Comparison of ENCODE assay signal across 19 cellular contexts in the genomic region with DNA sequence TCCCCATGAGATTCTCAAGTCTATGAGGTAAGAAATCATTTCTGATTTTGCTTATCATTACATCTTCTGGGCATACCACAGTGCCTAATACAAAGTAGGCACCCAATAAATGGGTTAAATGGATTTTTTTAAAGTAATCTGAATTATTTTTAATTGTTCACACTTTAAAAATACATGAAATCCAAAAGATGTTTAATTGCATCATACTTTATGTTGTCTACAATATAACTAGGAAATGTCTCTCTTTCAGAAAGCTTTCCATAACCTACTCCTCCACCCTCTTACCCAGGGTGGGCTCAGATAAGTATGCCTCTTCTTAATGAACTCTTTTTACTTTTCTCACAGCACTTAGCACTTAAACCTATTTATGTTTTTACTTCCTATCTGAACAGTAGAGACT. TPM values are rescaled to one million over a fixed set of nuclear protein-coding genes. Genes with fewer than 3 reads are reported as not detected.
DNase-seq lines count a peak whose midpoint lies in the region; ATAC-seq, FAIRE-seq and TF ChIP-seq lines count a peak whose summit lies in the region.
"Had no signal": no experiment of that assay in that cellular context is flagged by ENCODE, and none has a peak within 500 bp of the region (broad histone marks: within the 10 kb centered on the region; RNA-seq: fewer than 3 reads in every experiment).

No MANE protein-coding gene starts in this region.

- no peak for TF ChIP-seq CTCF in CD8-positive, alpha-beta T cell (IDR thresholded peaks at IDR 0.05)
- TF ChIP-seq CTCF in K562 (IDR thresholded peaks at IDR 0.05 in 2 of 3, conservative IDR thresholded peaks at IDR 0.05 in 1 of 3; ENCODE audit: insufficient read depth in 2 of 3, low read depth in 1 of 3, low read length in 3 of 3) = no peak

- no peak overlapping the region for H3K4me3 ChIP-seq in CD8-positive, alpha-beta T cell (ENCODE audit: low read depth, low read length)
- no peak overlapping the region for H3K4me3 ChIP-seq in K562
- H3K4me3 ChIP-seq: Peyer's patch, SJSA1 had no signal

- no peak for DNase-seq in CD8-positive, alpha-beta T cell
- no peak for DNase-seq in K562 (ENCODE audit: extremely low read depth in 1 of 4, low spot score in 3 of 4)
- DNase-seq in stimulated activated naive B cell treated with anti-CD40 and anti-IgM and Interleukin-4, amounts not matched to agents 10 μg/mL and 1 μg/mL and 100 μg/mL, for 72 hours = no peak
- DNase-seq in activated T-helper 1 cell treated with anti-CD3 and anti-CD28 coated beads, Interleukin-12 subunit alpha, Interleukin-12 subunit beta, Interleukin-2, Interleukin-4 antibody, amounts not matched to agents 30 ng/mL and 10 ng/mL and 1 ng/mL, durations not matched to agents 14 hours and 24 hours and 36 hours (ENCODE audit: low spot score) = no peak
- no peak for DNase-seq in NCI-H2081 treated with DMSO at 0.1 percent for 48 hours (lab: John Stamatoyannopoulos, UW)
- no peak for DNase-seq in NOMO-1 (lab: John Stamatoyannopoulos, UW; ENCODE audit: unreplicated experiment in 2 of 2)
- DNase-seq: COR-L47, DMS 273 treated with DMSO at 0.1 percent for 48 hours, DND-41, NCI-H1417, NCI-H187, NCI-H2227 treated with DMSO at 0.1 percent for 48 hours, NCI-H524 treated with DMSO at 0.1 percent for 48 hours, Peyer's patch had no signal

- H3K27me3 Mint-ChIP-seq in CD8-positive, alpha-beta T cell (ENCODE audit: low read depth) = no peaks in the 10 kb centered on the region
- H3K27me3 Mint-ChIP-seq in IgD-negative memory B cell = no peaks in the 10 kb centered on the region
- H3K27me3 Mint-ChIP-seq in stimulated activated naive B cell treated with anti-CD40 and anti-IgM and Interleukin-4, amounts not matched to agents 10 μg/mL and 1 μg/mL and 100 μg/mL, for 72 hours = no peaks in the 10 kb centered on the region
- H3K27me3 Mint-ChIP-seq in activated T-helper 1 cell treated with anti-CD3 and anti-CD28 coated beads, Interleukin-12 subunit alpha, Interleukin-12 subunit beta, Interleukin-2, Interleukin-4 antibody, amounts not matched to agents 30 ng/mL and 10 ng/mL and 1 ng/mL, durations not matched to agents 14 hours and 24 hours and 36 hours (ENCODE audit: insufficient read depth) = no peaks in the 10 kb centered on the region

- no peak overlapping the region for H3K4me3 Mint-ChIP-seq in CD8-positive, alpha-beta T cell
- H3K4me3 Mint-ChIP-seq in IgD-negative memory B cell = peak overlapping the region in 3 of 4 donors; percentile 38 to 85 (median 39)
- H3K4me3 Mint-ChIP-seq in stimulated activated naive B cell treated with anti-CD40 and anti-IgM and Interleukin-4, amounts not matched to agents 10 μg/mL and 1 μg/mL and 100 μg/mL, for 72 hours = no peak overlapping the region
- no peak overlapping the region for H3K4me3 Mint-ChIP-seq in activated T-helper 1 cell treated with anti-CD3 and anti-CD28 coated beads, Interleukin-12 subunit alpha, Interleukin-12 subunit beta, Interleukin-2, Interleukin-4 antibody, amounts not matched to agents 30 ng/mL and 10 ng/mL and 1 ng/mL, durations not matched to agents 14 hours and 24 hours and 36 hours
- H3K4me3 Mint-ChIP-seq: CD14-positive monocyte had no signal

- H3K9me1 ChIP-seq in K562 (ENCODE audit: control insufficient read depth, insufficient read depth, low read length) = no peaks in the 10 kb centered on the region

- H3K9ac ChIP-seq in K562 (ENCODE audit: insufficient read depth in 1 of 2, low read depth in 2 of 2, low read length in 2 of 2) = no peak overlapping the region
- H3K9ac ChIP-seq: KMS-11 had no signal

- in situ Hi-C loops in K562 (cut with MboI) = no loop called here

- intact Hi-C loops in CD8-positive, alpha-beta T cell (cut with DNase I, micrococcal nuclease) = no loop called here
- intact Hi-C loops in K562 (cut with micrococcal nuclease) = no loop called here
- intact Hi-C loops in activated T-helper 1 cell treated with anti-CD3 and anti-CD28 coated beads, Interleukin-12 subunit alpha, Interleukin-12 subunit beta, Interleukin-2, Interleukin-4 antibody, amounts not matched to agents 30 ng/mL and 10 ng/mL and 1 ng/mL, durations not matched to agents 14 hours and 24 hours and 36 hours (cut with micrococcal nuclease) = no loop called here

- CTCF ChIA-PET in CD8-positive, alpha-beta T cell (lab: Charles Lee) = no interaction called here
- CTCF ChIA-PET in K562 (lab: Yijun Ruan, JAX; ENCODE audit: low intra/inter-chr PET ratio) = no interaction called here

- no peak for TF ChIP-seq RAD21 in K562 (CRISPR knock-in tag; conservative IDR thresholded peaks at IDR 0.05 in 1 of 2, IDR thresholded peaks at IDR 0.05 in 1 of 2)

- TF ChIP-seq POLR2A in K562 (conservative IDR thresholded peaks at IDR 0.05) = no peak

- no peak for FAIRE-seq in K562 (lab: Jason Lieb, UNC)
- FAIRE-seq: G401.6 had no signal

- peaks cover 10% of the 10 kb centered on the region for H3K9me3 Mint-ChIP-seq in CD8-positive, alpha-beta T cell
- H3K9me3 Mint-ChIP-seq in IgD-negative memory B cell = peaks cover 0 to 9% (median 0%) of the 10 kb centered on the region in 3 donors
- peaks cover 0 to 5% of the 10 kb centered on the region in 2 donors for H3K9me3 Mint-ChIP-seq in stimulated activated naive B cell treated with anti-CD40 and anti-IgM and Interleukin-4, amounts not matched to agents 10 μg/mL and 1 μg/mL and 100 μg/mL, for 72 hours
- peaks cover 14% of the 10 kb centered on the region for H3K9me3 Mint-ChIP-seq in activated T-helper 1 cell treated with anti-CD3 and anti-CD28 coated beads, Interleukin-12 subunit alpha, Interleukin-12 subunit beta, Interleukin-2, Interleukin-4 antibody, amounts not matched to agents 30 ng/mL and 10 ng/mL and 1 ng/mL, durations not matched to agents 14 hours and 24 hours and 36 hours

- H3K36me3 ChIP-seq in CD8-positive, alpha-beta T cell (ENCODE audit: insufficient read depth, low read length) = no peaks in the 10 kb centered on the region
- H3K36me3 ChIP-seq in K562 (ENCODE audit: control insufficient read depth, insufficient read depth, low read length) = peaks cover 3% of the 10 kb centered on the region; the same call in 1 of the 3 replicates

- peaks cover 56% of the 10 kb centered on the region for H3K4me1 Mint-ChIP-seq in CD8-positive, alpha-beta T cell (ENCODE audit: low read depth)
- peaks cover 43 to 49% (median 47%) of the 10 kb centered on the region in 3 donors for H3K4me1 Mint-ChIP-seq in IgD-negative memory B cell
- H3K4me1 Mint-ChIP-seq in stimulated activated naive B cell treated with anti-CD40 and anti-IgM and Interleukin-4, amounts not matched to agents 10 μg/mL and 1 μg/mL and 100 μg/mL, for 72 hours = peaks cover 19 to 55% of the 10 kb centered on the region in 2 donors
- peaks cover 19% of the 10 kb centered on the region for H3K4me1 Mint-ChIP-seq in activated T-helper 1 cell treated with anti-CD3 and anti-CD28 coated beads, Interleukin-12 subunit alpha, Interleukin-12 subunit beta, Interleukin-2, Interleukin-4 antibody, amounts not matched to agents 30 ng/mL and 10 ng/mL and 1 ng/mL, durations not matched to agents 14 hours and 24 hours and 36 hours (ENCODE audit: low read depth)

- H3K27me3 ChIP-seq in CD8-positive, alpha-beta T cell (ENCODE audit: insufficient read depth, low read length) = no peaks in the 10 kb centered on the region
- no peaks in the 10 kb centered on the region for H3K27me3 ChIP-seq in K562 (ENCODE audit: control insufficient read depth in 2 of 2, insufficient read depth in 2 of 2, low read length in 2 of 2)
- H3K27me3 ChIP-seq: Peyer's patch, SJSA1 had no signal

- no peak for TF ChIP-seq EP300 in K562 (IDR thresholded peaks at IDR 0.05; ENCODE audit: low read length)

- H3K36me3 Mint-ChIP-seq in CD8-positive, alpha-beta T cell = peaks cover 40% of the 10 kb centered on the region
- peaks cover 11% of the 10 kb centered on the region for H3K36me3 Mint-ChIP-seq in IgD-negative memory B cell
- H3K36me3 Mint-ChIP-seq in stimulated activated naive B cell treated with anti-CD40 and anti-IgM and Interleukin-4, amounts not matched to agents 10 μg/mL and 1 μg/mL and 100 μg/mL, for 72 hours = peaks cover 20 to 21% of the 10 kb centered on the region in 2 donors
- H3K36me3 Mint-ChIP-seq in activated T-helper 1 cell treated with anti-CD3 and anti-CD28 coated beads, Interleukin-12 subunit alpha, Interleukin-12 subunit beta, Interleukin-2, Interleukin-4 antibody, amounts not matched to agents 30 ng/mL and 10 ng/mL and 1 ng/mL, durations not matched to agents 14 hours and 24 hours and 36 hours (ENCODE audit: low read depth) = peaks cover 17% of the 10 kb centered on the region

- POLR2A ChIA-PET in CD8-positive, alpha-beta T cell (lab: Charles Lee) = interaction anchor here (0.8 kb wide), 1 partner anchor 10 kb away, joined by 5 read pairs; no protein-coding TSS in a partner anchor
- POLR2A ChIA-PET in K562 (lab: Yijun Ruan, JAX) = interaction anchor here (1.2 to 2.6 kb wide), 2 partner anchors 10 to 22 kb away, joined by 3 to 11 read pairs; a partner anchor contains a TSS

- ATAC-seq in CD8-positive, alpha-beta T cell = no peak
- no peak; the same call in 2 of the 3 replicates for ATAC-seq in K562
- no peak for ATAC-seq in stimulated activated naive B cell treated with anti-CD40 and anti-IgM and Interleukin-4, amounts not matched to agents 10 μg/mL and 1 μg/mL and 100 μg/mL, for 72 hours (replicated peaks)

- peaks cover 78% of the 10 kb centered on the region for H3K79me2 ChIP-seq in K562 (ENCODE audit: control insufficient read depth, insufficient read depth, low read length)

- H3K9me3 ChIP-seq in CD8-positive, alpha-beta T cell (ENCODE audit: low read length) = no peaks in the 10 kb centered on the region
- 0 out of 2 replicates have a peak, but pooled peaks cover 2% of the 10 kb centered on the region for H3K9me3 ChIP-seq in K562 (replicated peaks; ENCODE audit: control insufficient read depth, insufficient read depth, low read depth, low read length)
- H3K9me3 ChIP-seq: Peyer's patch had no signal

- H3K4me2 ChIP-seq in K562 (ENCODE audit: insufficient read depth, low read length) = no peak overlapping the region
- H3K4me2 ChIP-seq: KMS-11 had no signal

- H4K20me1 ChIP-seq in K562 (replicated peaks; ENCODE audit: control insufficient read depth, insufficient read depth, low read length) = no peaks in the 10 kb centered on the region

- no peak overlapping the region for H2AFZ ChIP-seq in K562 (ENCODE audit: low read depth, low read length)

- H3K27ac ChIP-seq in CD8-positive, alpha-beta T cell (ENCODE audit: low read depth, low read length) = no peak overlapping the region
- no peak overlapping the region for H3K27ac ChIP-seq in K562 (ENCODE audit: extremely low read depth, low read depth, low read length)
- H3K27ac ChIP-seq: KMS-11, SJSA1 had no signal

- peak overlapping the region; percentile 41 for H3K27ac Mint-ChIP-seq in CD8-positive, alpha-beta T cell
- H3K27ac Mint-ChIP-seq in IgD-negative memory B cell = peak overlapping the region; percentile 63 to 90 (median 86)
- peak overlapping the region; percentile 68 for H3K27ac Mint-ChIP-seq in stimulated activated naive B cell treated with anti-CD40 and anti-IgM and Interleukin-4, amounts not matched to agents 10 μg/mL and 1 μg/mL and 100 μg/mL, for 72 hours
- H3K27ac Mint-ChIP-seq in activated T-helper 1 cell treated with anti-CD3 and anti-CD28 coated beads, Interleukin-12 subunit alpha, Interleukin-12 subunit beta, Interleukin-2, Interleukin-4 antibody, amounts not matched to agents 30 ng/mL and 10 ng/mL and 1 ng/mL, durations not matched to agents 14 hours and 24 hours and 36 hours = no peak overlapping the region

- no peaks in the 10 kb centered on the region for H3K4me1 ChIP-seq in CD8-positive, alpha-beta T cell (ENCODE audit: insufficient read depth, low read length)
- H3K4me1 ChIP-seq in K562 (replicated peaks in 1 of 2; ENCODE audit: control insufficient read depth in 2 of 2, insufficient read depth in 2 of 2, low read length in 2 of 2) = peaks cover 13 to 14% of the 10 kb centered on the region in 2 experiments
- H3K4me1 ChIP-seq: SJSA1 had no signal

- BruUV-seq in K562 (replicated peaks; lab: Mats Ljungman, UMichigan) = no TSS peak

RNA-seq across cellular contexts. Expression of a gene that starts 21.4 kb away (rescaled TPM):
- 100 to 1,000 TPM; 133 to 134 TPM for total RNA-seq in CD8-positive, alpha-beta T cell
- 46.3 TPM for polyA plus RNA-seq in IgD-negative memory B cell
- total RNA-seq in K562 (2011; cell fraction: chromatin; rRNA removed; ENCODE audit: low replicate concordance) = 60.5 and 255 TPM in 2 replicates
- 24.2 and 38.3 TPM in 2 replicates for total RNA-seq in K562 (2011; cell fraction: nucleolus; rRNA removed)
- total RNA-seq in K562 (2011; cell fraction: nucleoplasm; rRNA removed) = 89.5 and 141 TPM in 2 replicates
- total RNA-seq in K562 (2014; rRNA removed) = 35.5 and 55.5 TPM in 2 replicates
- total RNA-seq in K562 (2014; rRNA removed; fragmentation: Illumina TruSeq; extraction: Trizol) = 41.9 and 44.2 TPM in 2 replicates
- total RNA-seq in K562 (2015; rRNA removed; fragmentation: Illumina TruSeq; extraction: Trizol) = 36.7 and 37.2 TPM in 2 replicates
- 38.7 and 39.3 TPM in 2 replicates for total RNA-seq in K562 (2021)
- 24.6 and 52.8 TPM in 2 replicates for polyA plus RNA-seq in K562 (2011; rRNA removed)
- 28.2 and 28.9 TPM in 2 replicates for polyA plus RNA-seq in K562 (2011; cell fraction: cytosol; rRNA removed)
- 115 and 131 TPM in 2 replicates for polyA plus RNA-seq in K562 (2011; cell fraction: nucleus; rRNA removed)
- 32.5 and 37.8 TPM in 2 replicates for polyA plus RNA-seq in K562 (2012)
- polyA plus RNA-seq in K562 (2014; fragmentation: Illumina TruSeq; extraction: Trizol) = 49.3 and 53.5 TPM in 2 replicates
- polyA plus RNA-seq in K562 (2014; fragmentation: Nextera tagmentation; extraction: Ambion mirVana) = 10 to 100 TPM; 15.8 to 21.3 TPM
- polyA plus RNA-seq in K562 (2014; rRNA removed) = 40.8 and 42.4 TPM in 2 replicates
- 30.2 and 49.0 TPM in 2 replicates for polyA minus RNA-seq in K562 (2011; rRNA and poly(A)+ RNA removed)
- 21.8 and 24.9 TPM in 2 replicates for polyA minus RNA-seq in K562 (2011; cell fraction: cytosol; rRNA and poly(A)+ RNA removed)
- polyA minus RNA-seq in K562 (2011; cell fraction: nucleus; rRNA and poly(A)+ RNA removed) = 36.6 and 52.9 TPM in 2 replicates
- total RNA-seq in activated T-helper 1 cell treated with anti-CD3 and anti-CD28 coated beads, Interleukin-12 subunit alpha, Interleukin-12 subunit beta, Interleukin-2, Interleukin-4 antibody, amounts not matched to agents 30 ng/mL and 10 ng/mL and 1 ng/mL, durations not matched to agents 14 hours and 24 hours and 36 hours = 62.5 and 67.8 TPM in 2 replicates

Comparison
In these comparisons a context has a peak if more than half of its experiments do, and no peak if none do; other contexts are left out.
1. H3K4me3 Mint-ChIP-seq: peak in IgD-negative memory B cell (3 of 4); none in CD8-positive, alpha-beta T cell (single experiment), stimulated activated naive B cell treated with anti-CD40 and anti-IgM and Interleukin-4, amounts not matched to agents 10 μg/mL and 1 μg/mL and 100 μg/mL, for 72 hours (0 of 2) and activated T-helper 1 cell treated with anti-CD3 and anti-CD28 coated beads, Interleukin-12 subunit alpha, Interleukin-12 subunit beta, Interleukin-2, Interleukin-4 antibody, amounts not matched to agents 30 ng/mL and 10 ng/mL and 1 ng/mL, durations not matched to agents 14 hours and 24 hours and 36 hours (single experiment).